ENCODE assay signal across 9 cellular contexts in genomic region chr3:119810018-119810435, GRCh38. TPM values are rescaled to one million over a fixed set of nuclear protein-coding genes. Genes with fewer than 3 reads are reported as not detected.
DNase-seq lines count a peak whose midpoint lies in the region; ATAC-seq and TF ChIP-seq lines count a peak whose summit lies in the region.
"Had no signal": no experiment of that assay in that cellular context is flagged by ENCODE, and none has a peak within 500 bp of the region (broad histone marks: within the 10 kb centered on the region; RNA-seq: fewer than 3 reads in every experiment).

No MANE protein-coding gene starts in this region.

- CTCF ChIA-PET in Caco-2 (lab: Charles Lee) = no interaction called here

- H3K36me3 ChIP-seq in ACC112 (ENCODE audit: insufficient read depth, low read length) = no peaks in the 10 kb centered on the region
- H3K36me3 ChIP-seq in suprapubic skin = no peaks in the 10 kb centered on the region
- no peaks in the 10 kb centered on the region for H3K36me3 ChIP-seq in Caco-2 (ENCODE audit: control insufficient read depth, insufficient read depth, low read length)

- intact Hi-C loops in Caco-2 (cut with micrococcal nuclease; ENCODE audit: unreplicated experiment) = loop anchor here (10.0 kb wide), 1 partner anchor 285 kb away; the partner anchor contains the start of gene GSK3B

- H3K27ac ChIP-seq in ACC112 (ENCODE audit: low read depth, low read length) (no peak overlapping the region), suprapubic skin (no peak overlapping the region)

- no peaks in the 10 kb centered on the region for H3K79me2 ChIP-seq in ACC112 (ENCODE audit: control insufficient read depth, insufficient read depth, low read length, unreplicated experiment)

- TF ChIP-seq POLR2A in suprapubic skin (IDR thresholded peaks at IDR 0.05) = no peak

- POLR2A ChIA-PET in Caco-2 (lab: Charles Lee) = no interaction called here

- peak overlapping the region in 3 of 6 donors; percentile 13 to 57 (median 32) for H3K27ac Mint-ChIP-seq in naive B cell
- no peak overlapping the region for H3K27ac Mint-ChIP-seq in Caco-2 (ENCODE audit: unreplicated experiment)
- H3K27ac Mint-ChIP-seq: nephron had no signal

- TF ChIP-seq CTCF in suprapubic skin (IDR thresholded peaks at IDR 0.05) = no peak
- no peak for TF ChIP-seq CTCF in Caco-2 (IDR thresholded peaks at IDR 0.05; ENCODE audit: insufficient read depth in 1 of 2, low read depth in 1 of 2, low read length in 1 of 2, severe bottlenecking in 1 of 2, unreplicated experiment in 1 of 2)

- no peak for TF ChIP-seq EP300 in suprapubic skin (IDR thresholded peaks at IDR 0.05)

- no peaks in the 10 kb centered on the region for H3K9me3 ChIP-seq in suprapubic skin
- H3K9me3 ChIP-seq in Caco-2 = no peaks in the 10 kb centered on the region

- ATAC-seq in GM18909 (IDR thresholded peaks at IDR 0.05; ENCODE audit: poor library complexity, unreplicated experiment) = peak; percentile 91
- peak; percentile 83 for ATAC-seq in HG03135 (IDR thresholded peaks at IDR 0.05; ENCODE audit: unreplicated experiment)
- ATAC-seq in naive B cell (ENCODE audit: low read depth in 2 of 2) = peak; percentile 83 to 89

- H3K27me3 Mint-ChIP-seq in naive B cell (peaks cover 0 to 9% (median 8%) of the 10 kb centered on the region in 3 donors), Caco-2 (ENCODE audit: insufficient read depth, unreplicated experiment) (no peaks in the 10 kb centered on the region)

- peak overlapping the region; percentile 96 for H2AFZ ChIP-seq in ACC112 (ENCODE audit: low read length, unreplicated experiment)

- H3K4me3 ChIP-seq in ACC112 (ENCODE audit: low read depth, low read length) = peak overlapping the region; percentile 80
- peak overlapping the region; percentile 52 for H3K4me3 ChIP-seq in suprapubic skin
- no peak overlapping the region for H3K4me3 ChIP-seq in Caco-2 (ENCODE audit: low read depth, low read length)

- H3K36me3 Mint-ChIP-seq in naive B cell (no peaks in the 10 kb centered on the region), Caco-2 (ENCODE audit: insufficient read depth, unreplicated experiment) (no peaks in the 10 kb centered on the region)

- BruUV-seq in Caco-2 (replicated peaks; lab: Mats Ljungman, UMichigan) = no TSS peak

- peaks cover 4% of the 10 kb centered on the region for H3K4me1 ChIP-seq in ACC112 (ENCODE audit: control insufficient read depth, insufficient read depth, low read length, unreplicated experiment)
- peaks cover 10% of the 10 kb centered on the region for H3K4me1 ChIP-seq in suprapubic skin
- H3K4me1 ChIP-seq in Caco-2 = no peaks in the 10 kb centered on the region

- H3K4me3 Mint-ChIP-seq in naive B cell (peak overlapping the region; percentile 79 to 96 (median 91)), Caco-2 (ENCODE audit: unreplicated experiment) (no peak overlapping the region)
- H3K4me3 Mint-ChIP-seq: nephron had no signal

- H3K9me3 Mint-ChIP-seq in naive B cell (no peaks in the 10 kb centered on the region), Caco-2 (ENCODE audit: unreplicated experiment) (peaks cover 1% of the 10 kb centered on the region)
- H3K9me3 Mint-ChIP-seq: nephron had no signal

- H3K27me3 ChIP-seq in ACC112 (ENCODE audit: insufficient read depth, low read length) = no peaks in the 10 kb centered on the region
- H3K27me3 ChIP-seq in suprapubic skin = peaks cover 3% of the 10 kb centered on the region
- no peaks in the 10 kb centered on the region for H3K27me3 ChIP-seq in Caco-2 (replicated peaks; ENCODE audit: control insufficient read depth, insufficient read depth, low read length)

- 0% methylated on average over 4 of the region's 33 CpGs for WGBS in suprapubic skin

- H3K4me1 Mint-ChIP-seq in naive B cell (peaks cover 10 to 13% (median 13%) of the 10 kb centered on the region in 3 donors), Caco-2 (ENCODE audit: low read depth, unreplicated experiment) (no peaks in the 10 kb centered on the region)
- H3K4me1 Mint-ChIP-seq: nephron had no signal

- peak; percentile 30 for DNase-seq in activated CD4-positive, alpha-beta T cell treated with anti-CD3 and anti-CD28 coated beads for 1 hour
- peak; percentile 60 for DNase-seq in dermis blood vessel endothelial cell
- peak; percentile 36 for DNase-seq in naive B cell
- DNase-seq in suprapubic skin (ENCODE audit: low spot score in 2 of 2) = no peak
- no peak for DNase-seq in Caco-2

RNA-seq across cellular contexts. Expression of gene NR1I2, which starts 28.1 kb away (rescaled TPM):
- under 0.01 TPM in 1 of 2 replicates, not detected in the other for total RNA-seq in dermis blood vessel endothelial cell
- under 1 TPM in 4 of 6 donors, not detected in 2; 0.15 to 0.65 (median 0.26) TPM for polyA plus RNA-seq in naive B cell (ENCODE audit: low read depth in 6 of 6)
- total RNA-seq in suprapubic skin = not detected
- not detected in 2 replicates for total RNA-seq in Caco-2 (2022)

Comparison
In these comparisons a context has a peak if more than half of its experiments do, and no peak if none do; other contexts are left out.
1. DNase-seq: peak in activated CD4-positive, alpha-beta T cell treated with anti-CD3 and anti-CD28 coated beads for 1 hour (single experiment), dermis blood vessel endothelial cell (single experiment) and naive B cell (single experiment); none in suprapubic skin (0 of 2) and Caco-2 (0 of 2).
2. Peak in every context shown above with its lines, with median percentiles within 50 percentile points of each other: ATAC-seq.